In genomic region chr9:109903515-109904138, GRCh38 we compare ENCODE assay signal across 1 cellular context.
TF ChIP-seq lines count a peak whose summit lies in the region.

No MANE protein-coding gene starts in this region.

TF ChIP-seq in HEK293, 187 proteins besides CTCF, POLR2A, EP300 and RAD21 (continued from another document):
- TF ChIP-seq ZNF518A (tag by site-specific recombination; conservative IDR thresholded peaks at IDR 0.05; ENCODE audit: low read depth) = 0 out of 2 replicates have a peak, but pooled peaks have one; percentile 12
- no peak for TF ChIP-seq ZNF211 (tag by site-specific recombination; IDR thresholded peaks at IDR 0.05; ENCODE audit: low read depth)
- no peak for TF ChIP-seq BCL11B (tag by site-specific recombination; IDR thresholded peaks at IDR 0.05; ENCODE audit: low read depth)
- TF ChIP-seq GLI4 (tag by site-specific recombination; IDR thresholded peaks at IDR 0.05) = no peak
- TF ChIP-seq BCL11A (tag by site-specific recombination; IDR thresholded peaks at IDR 0.05; ENCODE audit: low read depth) = no peak
- TF ChIP-seq ZFP3 (tag by site-specific recombination; IDR thresholded peaks at IDR 0.05; ENCODE audit: low read depth) = no peak
- TF ChIP-seq ZNF426 (tag by site-specific recombination; IDR thresholded peaks at IDR 0.05) = no peak
